1 cellular context compared by ENCODE assay signal in genomic region chr12:10140001-10140400, GRCh38.
TF ChIP-seq lines count a peak whose summit lies in the region.

No MANE protein-coding gene starts in this region.

TF ChIP-seq in HepG2, 621 proteins besides CTCF, POLR2A, EP300 and RAD21:
- TF ChIP-seq SUZ12 (IDR thresholded peaks at IDR 0.05; ENCODE audit: low read depth, low read length) (no peak), ZFP41 (CRISPR knock-in tag; IDR thresholded peaks at IDR 0.05; ENCODE audit: borderline replicate concordance) (no peak), ZNF510 (CRISPR knock-in tag; IDR thresholded peaks at IDR 0.05; ENCODE audit: low read depth) (no peak), ZNF282 (IDR thresholded peaks at IDR 0.05; ENCODE audit: partially characterized antibody) (no peak), TRIM24 (CRISPR knock-in tag; IDR thresholded peaks at IDR 0.05) (no peak), ZZZ3 (CRISPR knock-in tag; IDR thresholded peaks at IDR 0.05; ENCODE audit: borderline replicate concordance) (no peak), ATF6 (CRISPR knock-in tag; conservative IDR thresholded peaks at IDR 0.05) (no peak), FOXA1 (IDR thresholded peaks at IDR 0.05) (no peak), FOXA1 (CRISPR knock-in tag; IDR thresholded peaks at IDR 0.05) (no peak), ZNF10 (CRISPR knock-in tag; IDR thresholded peaks at IDR 0.05; ENCODE audit: borderline replicate concordance, low read depth) (no peak), STAG1 (CRISPR knock-in tag; IDR thresholded peaks at IDR 0.05) (peak; percentile 84), SMC3 (IDR thresholded peaks at IDR 0.05; ENCODE audit: low read length) (peak; percentile 70), NFE2 (CRISPR knock-in tag; IDR thresholded peaks at IDR 0.05) (peak; percentile 21; the same call in 1 of the 2 replicates), CCAR2 (optimal IDR thresholded peaks at IDR 0.05; ENCODE audit: low read depth, low read length) (no peak), MTA3 (CRISPR knock-in tag; IDR thresholded peaks at IDR 0.05) (no peak), ELF3 (CRISPR knock-in tag; IDR thresholded peaks at IDR 0.05) (no peak), ZNF362 (CRISPR knock-in tag; IDR thresholded peaks at IDR 0.05; ENCODE audit: borderline replicate concordance) (no peak)
